16 cellular contexts compared by ENCODE assay signal in genomic region chr17:44053130-44053872, GRCh38. TPM values are rescaled to one million over a fixed set of nuclear protein-coding genes. Genes with fewer than 3 reads are reported as not detected.
DNase-seq lines count a peak whose midpoint lies in the region; ATAC-seq, FAIRE-seq and TF ChIP-seq lines count a peak whose summit lies in the region.
"Had no signal": no experiment of that assay in that cellular context is flagged by ENCODE, and none has a peak within 500 bp of the region (broad histone marks: within the 10 kb centered on the region; RNA-seq: fewer than 3 reads in every experiment).

No MANE protein-coding gene starts in this region.

- H3K9ac ChIP-seq in PC-3 (ENCODE audit: low read length), result no peak overlapping the region

- peaks cover 14% of the 10 kb centered on the region; the same call in 1 of the 2 replicates for H4K20me1 ChIP-seq in PC-3 (ENCODE audit: low read length)

- no peak for TF ChIP-seq CTCF in PC-3 (conservative IDR thresholded peaks at IDR 0.05; ENCODE audit: low read depth, low read length)
- no peak for TF ChIP-seq CTCF in heart left ventricle (IDR thresholded peaks at IDR 0.05)

- no peaks in the 10 kb centered on the region for H3F3A ChIP-seq in PC-3 (ENCODE audit: low read length, unreplicated experiment)

- H3K4me1 ChIP-seq in PC-3 (ENCODE audit: insufficient read depth, low read length), result no peaks in the 10 kb centered on the region
- H3K4me1 ChIP-seq in heart left ventricle, result peaks cover 0 to 24% (median 11%) of the 10 kb centered on the region in 12 donors
- peaks cover 0 to 2% of the 10 kb centered on the region in 2 donors for H3K4me1 ChIP-seq in small intestine (ENCODE audit: control insufficient read depth in 2 of 2, insufficient read depth in 1 of 2, low read depth in 1 of 2, low read length in 1 of 2)
- H3K4me1 ChIP-seq in CD8-positive, alpha-beta memory T cell (ENCODE audit: insufficient read depth, low read length), result no peaks in the 10 kb centered on the region

- 35 to 48% (median 39%) methylated on average over 3 of the region's 3 CpGs for WGBS in heart left ventricle, 4 donors
- WGBS in small intestine, 3 donors, result 56 to 62% (median 59%) methylated on average over 3 of the region's 3 CpGs

- H3K27me3 ChIP-seq in PC-3 (ENCODE audit: low read length), result no peaks in the 10 kb centered on the region
- H3K27me3 ChIP-seq in heart left ventricle, result no peaks in the 10 kb centered on the region
- no peaks in the 10 kb centered on the region for H3K27me3 ChIP-seq in small intestine (ENCODE audit: control insufficient read depth in 2 of 2, insufficient read depth in 2 of 2, low read length in 2 of 2)
- no peaks in the 10 kb centered on the region for H3K27me3 ChIP-seq in CD8-positive, alpha-beta memory T cell (ENCODE audit: insufficient read depth, low read length, poor library complexity, severe bottlenecking)

- POLR2A ChIA-PET in PC-3 (lab: Charles Lee; ENCODE audit: unreplicated experiment), result no interaction called here
- POLR2A ChIA-PET in CD8-positive, alpha-beta memory T cell (lab: Charles Lee), result no interaction called here

- H3K4me3 Mint-ChIP-seq in activated T-cell treated with anti-CD3 and anti-CD28 coated beads, Interleukin-2, amount 50 U/mL, for 72 hours, result no peak overlapping the region
- no peak overlapping the region for H3K4me3 Mint-ChIP-seq in activated T-cell treated with anti-CD3 and anti-CD28 coated beads, Interleukin-2, amount 50 U/mL, for 4 hours
- no peak overlapping the region for H3K4me3 Mint-ChIP-seq in CD8-positive, alpha-beta memory T cell
- H3K4me3 Mint-ChIP-seq: activated CD4-positive, alpha-beta memory T cell treated with anti-CD3 and anti-CD28 coated beads for 36 hours; activated naive CD4-positive, alpha-beta T cell treated with anti-CD3 and anti-CD28 coated beads for 36 hours; neural crest cell; T-cell; type B pancreatic cell had no signal

- no peak for DNase-seq in activated T-cell treated with anti-CD3 and anti-CD28 coated beads, Interleukin-2, amount 50 U/mL, for 72 hours
- DNase-seq in activated T-cell treated with anti-CD3 and anti-CD28 coated beads, Interleukin-2, amount 50 U/mL, for 4 hours, result no peak
- DNase-seq in PC-3, result no peak
- peak in 2 of 5 donors; percentile 32 to 45 for DNase-seq in heart left ventricle
- DNase-seq in small intestine, result peak; percentile 10
- no peak for DNase-seq in central memory CD4-positive, alpha-beta T cell
- DNase-seq in NCI-H2171 (lab: John Stamatoyannopoulos, UW), result no peak
- no peak for DNase-seq in CD8-positive, alpha-beta memory T cell
- DNase-seq: activated CD4-positive, alpha-beta memory T cell treated with anti-CD3 and anti-CD28 coated beads for 36 hours; activated naive CD4-positive, alpha-beta T cell treated with anti-CD3 and anti-CD28 coated beads for 36 hours; HCEC 1CT; NCI-H2081 treated with DMSO at 0.1 percent for 48 hours; stimulated activated CD4-positive, alpha-beta T cell treated with anti-CD3 and anti-CD28 coated beads, Interleukin-12 subunit alpha, Interleukin-12 subunit beta, amount 100 ng/mL, for 4 hours; T-cell had no signal

- H2AFZ ChIP-seq in PC-3 (ENCODE audit: low read length), result no peak overlapping the region

- no peaks in the 10 kb centered on the region for H3K9me3 Mint-ChIP-seq in activated T-cell treated with anti-CD3 and anti-CD28 coated beads, Interleukin-2, amount 50 U/mL, for 72 hours
- no peaks in the 10 kb centered on the region for H3K9me3 Mint-ChIP-seq in activated T-cell treated with anti-CD3 and anti-CD28 coated beads, Interleukin-2, amount 50 U/mL, for 4 hours
- no peaks in the 10 kb centered on the region for H3K9me3 Mint-ChIP-seq in CD8-positive, alpha-beta memory T cell
- H3K9me3 Mint-ChIP-seq: activated CD4-positive, alpha-beta memory T cell treated with anti-CD3 and anti-CD28 coated beads for 36 hours; activated naive CD4-positive, alpha-beta T cell treated with anti-CD3 and anti-CD28 coated beads for 36 hours; neural crest cell; T-cell; type B pancreatic cell had no signal

- TF ChIP-seq POLR2A in heart left ventricle (IDR thresholded peaks at IDR 0.05), result no peak

- no peaks in the 10 kb centered on the region for H3K9me3 ChIP-seq in PC-3 (ENCODE audit: low read length)
- no peaks in the 10 kb centered on the region for H3K9me3 ChIP-seq in heart left ventricle
- no peaks in the 10 kb centered on the region for H3K9me3 ChIP-seq in small intestine (ENCODE audit: control insufficient read depth, low read depth)
- H3K9me3 ChIP-seq in CD8-positive, alpha-beta memory T cell (ENCODE audit: low read length), result no peaks in the 10 kb centered on the region

- H3K4me2 ChIP-seq in PC-3 (ENCODE audit: low read length), result no peak overlapping the region

- TSS peak; percentile 10 for BruUV-seq in PC-3 (replicated peaks; lab: Mats Ljungman, UMichigan)

- H3K27ac Mint-ChIP-seq in activated T-cell treated with anti-CD3 and anti-CD28 coated beads, Interleukin-2, amount 50 U/mL, for 72 hours, result peak overlapping the region; percentile 16
- peak overlapping the region in 3 of 8 donors; percentile 37 to 68 (median 47) for H3K27ac Mint-ChIP-seq in CD8-positive, alpha-beta memory T cell
- H3K27ac Mint-ChIP-seq: activated CD4-positive, alpha-beta memory T cell treated with anti-CD3 and anti-CD28 coated beads for 36 hours; activated naive CD4-positive, alpha-beta T cell treated with anti-CD3 and anti-CD28 coated beads for 36 hours; type B pancreatic cell had no signal

- H3K36me3 ChIP-seq in PC-3 (ENCODE audit: low read depth, low read length) (peaks cover 67% of the 10 kb centered on the region), heart left ventricle (peaks cover 0 to 81% (median 50%) of the 10 kb centered on the region in 9 donors), small intestine (ENCODE audit: control insufficient read depth in 2 of 2, insufficient read depth in 2 of 2, low read length in 2 of 2) (peaks cover 3 to 10% of the 10 kb centered on the region in 2 donors)
- peaks cover 7% of the 10 kb centered on the region for H3K36me3 ChIP-seq in CD8-positive, alpha-beta memory T cell (ENCODE audit: insufficient read depth, low read length)

- peaks cover 94% of the 10 kb centered on the region for H3K79me2 ChIP-seq in PC-3 (ENCODE audit: low read length)

- H3K27me3 Mint-ChIP-seq in activated T-cell treated with anti-CD3 and anti-CD28 coated beads, Interleukin-2, amount 50 U/mL, for 72 hours (ENCODE audit: low read depth), result no peaks in the 10 kb centered on the region
- H3K27me3 Mint-ChIP-seq in activated T-cell treated with anti-CD3 and anti-CD28 coated beads, Interleukin-2, amount 50 U/mL, for 4 hours (ENCODE audit: low read depth), result no peaks in the 10 kb centered on the region
- H3K27me3 Mint-ChIP-seq in CD8-positive, alpha-beta memory T cell, result no peaks in the 10 kb centered on the region
- H3K27me3 Mint-ChIP-seq: activated CD4-positive, alpha-beta memory T cell treated with anti-CD3 and anti-CD28 coated beads for 36 hours; T-cell; type B pancreatic cell had no signal

- CTCF ChIA-PET in PC-3 (lab: Charles Lee), result no interaction called here
- CTCF ChIA-PET in CD8-positive, alpha-beta memory T cell (lab: Charles Lee), result interaction anchor here (0.5 to 2.4 kb wide), 2 partner anchors 11 to 74 kb away, joined by 3 to 10 read pairs; no protein-coding TSS in a partner anchor

- peaks cover 5 to 24% of the 10 kb centered on the region in 2 donors for H3K36me3 Mint-ChIP-seq in activated T-cell treated with anti-CD3 and anti-CD28 coated beads, Interleukin-2, amount 50 U/mL, for 72 hours (ENCODE audit: insufficient read depth in 2 of 2)
- H3K36me3 Mint-ChIP-seq in activated T-cell treated with anti-CD3 and anti-CD28 coated beads, Interleukin-2, amount 50 U/mL, for 4 hours (ENCODE audit: insufficient read depth), result peaks cover 25% of the 10 kb centered on the region
- H3K36me3 Mint-ChIP-seq in CD8-positive, alpha-beta memory T cell, result peaks cover 0 to 67% (median 8%) of the 10 kb centered on the region in 3 donors

- H3K4me1 Mint-ChIP-seq in activated T-cell treated with anti-CD3 and anti-CD28 coated beads, Interleukin-2, amount 50 U/mL, for 72 hours (ENCODE audit: low read depth), result no peaks in the 10 kb centered on the region
- peaks cover 11% of the 10 kb centered on the region for H3K4me1 Mint-ChIP-seq in activated T-cell treated with anti-CD3 and anti-CD28 coated beads, Interleukin-2, amount 50 U/mL, for 4 hours (ENCODE audit: low read depth)
- H3K4me1 Mint-ChIP-seq in CD8-positive, alpha-beta memory T cell, result peaks cover 17 to 25% (median 23%) of the 10 kb centered on the region in 3 donors
- H3K4me1 Mint-ChIP-seq: neural crest cell had no signal

- no peak for ATAC-seq in activated T-cell treated with anti-CD3 and anti-CD28 coated beads, Interleukin-2, amount 50 U/mL, for 72 hours (replicated peaks in 1 of 2)
- ATAC-seq in activated T-cell treated with anti-CD3 and anti-CD28 coated beads, Interleukin-2, amount 50 U/mL, for 4 hours, result no peak
- ATAC-seq in PC-3 (no peak; the same call in 1 of the 2 replicates), heart left ventricle (peak; percentile 78 to 93 (median 86))
- ATAC-seq: T-cell had no signal

- H3K4me3 ChIP-seq in PC-3 (ENCODE audit: low read length), result no peak overlapping the region
- H3K4me3 ChIP-seq in heart left ventricle, result no peak overlapping the region
- no peak overlapping the region for H3K4me3 ChIP-seq in small intestine (ENCODE audit: low read depth in 1 of 2, low read length in 2 of 2)
- H3K4me3 ChIP-seq in CD8-positive, alpha-beta memory T cell (ENCODE audit: low read length), result no peak overlapping the region

- no peaks in the 10 kb centered on the region for H3K9me2 ChIP-seq in PC-3 (replicated peaks; ENCODE audit: low read length)

- no peak for FAIRE-seq in small intestine (lab: Jason Lieb, UNC)

- intact Hi-C loops in PC-3 (cut with micrococcal nuclease) (no loop called here), heart left ventricle (cut with DNase I) (no loop called here)

- H3K27ac ChIP-seq in PC-3 (ENCODE audit: low read length) (no peak overlapping the region), heart left ventricle (peak overlapping the region in 9 of 12 donors; percentile 6 to 67 (median 51)), small intestine (ENCODE audit: low read depth in 1 of 2, low read length in 1 of 2) (no peak overlapping the region)
- no peak overlapping the region for H3K27ac ChIP-seq in CD8-positive, alpha-beta memory T cell (ENCODE audit: low read depth, low read length)

RNA-seq across cellular contexts. Expression of gene LSM12, which starts 13.2 kb away (rescaled TPM):
- 10 to 100 TPM; 46.0 to 52.8 TPM for total RNA-seq in activated T-cell treated with anti-CD3 and anti-CD28 coated beads, Interleukin-2, amount 50 U/mL, for 72 hours
- 10 to 100 TPM; 77.6 to 88.2 (median 85.9) TPM for total RNA-seq in activated T-cell treated with anti-CD3 and anti-CD28 coated beads, Interleukin-2, amount 50 U/mL, for 4 hours
- total RNA-seq in PC-3 (2014; rRNA removed), result 118 and 123 TPM in 2 replicates
- total RNA-seq in heart left ventricle, result 10 to 100 TPM; 38.4 to 55.6 (median 44.1) TPM
- 10 to 100 TPM; 30.8 to 41.2 TPM for polyA plus RNA-seq in heart left ventricle
- 10 to 100 TPM; 24.8 to 36.4 (median 26.5) TPM for polyA plus RNA-seq in small intestine
- total RNA-seq in CD8-positive, alpha-beta memory T cell, result 10 to 100 TPM; 79.9 to 81.9 TPM
- polyA plus RNA-seq in CD8-positive, alpha-beta memory T cell, result 80.7 TPM

RNA-seq across cellular contexts. Expression of gene G6PC3, which starts 17.2 kb away (rescaled TPM):
- total RNA-seq in activated T-cell treated with anti-CD3 and anti-CD28 coated beads, Interleukin-2, amount 50 U/mL, for 72 hours, result 10 to 100 TPM; 18.4 to 19.7 TPM
- 10 to 100 TPM; 24.7 to 28.4 (median 24.9) TPM for total RNA-seq in activated T-cell treated with anti-CD3 and anti-CD28 coated beads, Interleukin-2, amount 50 U/mL, for 4 hours
- total RNA-seq in PC-3 (2014; rRNA removed), result 60.1 and 69.5 TPM in 2 replicates
- 10 to 100 TPM; 28.5 to 46.5 (median 36.6) TPM for total RNA-seq in heart left ventricle
- polyA plus RNA-seq in heart left ventricle, result 10 to 100 TPM; 52.4 to 75.1 TPM
- polyA plus RNA-seq in small intestine, result 10 to 100 TPM; 17.6 to 69.2 (median 23.0) TPM
- 10 to 100 TPM; 37.1 to 38.3 TPM for total RNA-seq in CD8-positive, alpha-beta memory T cell
- 27.0 TPM for polyA plus RNA-seq in CD8-positive, alpha-beta memory T cell

RNA-seq across cellular contexts. Expression of gene TMEM101, which starts 38.5 kb away (rescaled TPM):
- 10 to 100 TPM; 32.3 to 34.9 TPM for total RNA-seq in activated T-cell treated with anti-CD3 and anti-CD28 coated beads, Interleukin-2, amount 50 U/mL, for 72 hours
- total RNA-seq in activated T-cell treated with anti-CD3 and anti-CD28 coated beads, Interleukin-2, amount 50 U/mL, for 4 hours, result 10 to 100 TPM; 20.2 to 23.1 (median 22.5) TPM
- total RNA-seq in PC-3 (2014; rRNA removed), result 75.5 and 85.8 TPM in 2 replicates
- 10 to 100 TPM; 13.4 to 22.1 (median 19.3) TPM for total RNA-seq in heart left ventricle
- 10 to 100 TPM; 16.7 to 31.1 TPM for polyA plus RNA-seq in heart left ventricle
- 10 to 100 TPM; 11.3 to 47.5 (median 12.5) TPM for polyA plus RNA-seq in small intestine
- 10 to 100 TPM; 32.5 to 36.0 TPM for total RNA-seq in CD8-positive, alpha-beta memory T cell
- 28.8 TPM for polyA plus RNA-seq in CD8-positive, alpha-beta memory T cell

RNA-seq across cellular contexts. Expression of gene NAGS, which starts 48.9 kb away (rescaled TPM):
- total RNA-seq in activated T-cell treated with anti-CD3 and anti-CD28 coated beads, Interleukin-2, amount 50 U/mL, for 72 hours, result 1 to 10 TPM; 1.4 to 1.8 TPM
- total RNA-seq in activated T-cell treated with anti-CD3 and anti-CD28 coated beads, Interleukin-2, amount 50 U/mL, for 4 hours, result under 1 TPM; 0.25 to 0.52 (median 0.45) TPM
- total RNA-seq in PC-3 (2014; rRNA removed) (13.5 and 14.3 TPM in 2 replicates), heart left ventricle (1 to 10 TPM in 3 of 9 donors, under 1 TPM in 6; 0.20 to 1.2 (median 0.37) TPM)
- polyA plus RNA-seq in heart left ventricle (1 to 10 TPM in 1 of 2 donors, under 1 TPM in 1; 0.57 to 1.2 TPM), small intestine (10 to 100 TPM; 16.8 to 58.6 (median 54.9) TPM)
- total RNA-seq in CD8-positive, alpha-beta memory T cell, result under 1 TPM; 0.60 to 0.74 TPM
- polyA plus RNA-seq in CD8-positive, alpha-beta memory T cell, result 1.0 TPM

Comparison
In these comparisons a context has a peak if more than half of its experiments do, and no peak if none do; other contexts are left out.
1. ATAC-seq: peak in heart left ventricle (4 of 4); none in activated T-cell treated with anti-CD3 and anti-CD28 coated beads, Interleukin-2, amount 50 U/mL, for 72 hours (0 of 2), activated T-cell treated with anti-CD3 and anti-CD28 coated beads, Interleukin-2, amount 50 U/mL, for 4 hours (0 of 2) and PC-3 (single experiment).
2. H3K27ac ChIP-seq: peak in heart left ventricle (9 of 12); none in PC-3 (single experiment), small intestine (0 of 2) and CD8-positive, alpha-beta memory T cell (single experiment).